1 cellular context compared by ENCODE assay signal in genomic region chr14:65025818-65026217, GRCh38.
TF ChIP-seq lines count a peak whose summit lies in the region.

No MANE protein-coding gene starts in this region.

TF ChIP-seq in IMR-90, 13 proteins besides CTCF, POLR2A, EP300 and RAD21:
- no peak for TF ChIP-seq BHLHE40 (IDR thresholded peaks at IDR 0.05; ENCODE audit: low read depth, low read length)
- TF ChIP-seq FOS (IDR thresholded peaks at IDR 0.05; ENCODE audit: low read depth, low read length) = no peak
- no peak for TF ChIP-seq MAFK (IDR thresholded peaks at IDR 0.05; ENCODE audit: low read depth, low read length)
- TF ChIP-seq CHD1 (IDR thresholded peaks at IDR 0.05; ENCODE audit: low read depth, low read length) = no peak
- TF ChIP-seq CEBPB (IDR thresholded peaks at IDR 0.05; ENCODE audit: low read depth, low read length) = no peak
- TF ChIP-seq MXI1 (IDR thresholded peaks at IDR 0.05; ENCODE audit: borderline replicate concordance, low read depth, low read length) = no peak
- TF ChIP-seq USF2 (IDR thresholded peaks at IDR 0.05; ENCODE audit: low read depth, low read length) = no peak
- no peak for TF ChIP-seq MAZ (IDR thresholded peaks at IDR 0.05; ENCODE audit: borderline replicate concordance, low read depth, low read length)
- no peak for TF ChIP-seq NFE2L2 (IDR thresholded peaks at IDR 0.05; ENCODE audit: low read depth, low read length)
- TF ChIP-seq SMC3 (IDR thresholded peaks at IDR 0.05; ENCODE audit: low read depth, low read length) = no peak
- TF ChIP-seq ELK1 (IDR thresholded peaks at IDR 0.05; ENCODE audit: borderline replicate concordance, low read depth, low read length) = no peak
- TF ChIP-seq RFX5 (IDR thresholded peaks at IDR 0.05; ENCODE audit: low read depth, low read length) = no peak
- no peak for TF ChIP-seq RCOR1 (IDR thresholded peaks at IDR 0.05; ENCODE audit: insufficient replicate concordance, low read length)
